1 cellular context compared by ENCODE assay signal in genomic region chr6:37559501-37559900, GRCh38.
TF ChIP-seq lines count a peak whose summit lies in the region.

No MANE protein-coding gene starts in this region.

TF ChIP-seq in GM23338, 12 proteins besides CTCF, POLR2A, EP300 and RAD21:
- TF ChIP-seq ZNF462 (CRISPR knock-in tag; IDR thresholded peaks at IDR 0.05) = no peak
- TF ChIP-seq ETS1 (IDR thresholded peaks at IDR 0.05) = no peak
- no peak for TF ChIP-seq CREB1 (CRISPR knock-in tag; IDR thresholded peaks at IDR 0.05; ENCODE audit: low read depth)
- TF ChIP-seq ZNF331 (CRISPR knock-in tag; IDR thresholded peaks at IDR 0.05; ENCODE audit: low read depth) = no peak
- no peak for TF ChIP-seq POLR2AphosphoS5 (IDR thresholded peaks at IDR 0.05; ENCODE audit: low read depth)
- no peak for TF ChIP-seq STAT1 (IDR thresholded peaks at IDR 0.05; ENCODE audit: unreplicated experiment)
- TF ChIP-seq JUNB (IDR thresholded peaks at IDR 0.05; ENCODE audit: unreplicated experiment) = no peak
- TF ChIP-seq NANOG (IDR thresholded peaks at IDR 0.05; ENCODE audit: borderline replicate concordance) = no peak
- TF ChIP-seq EZH2phosphoT487 (IDR thresholded peaks at IDR 0.05; ENCODE audit: unreplicated experiment) = no peak
- TF ChIP-seq REST (IDR thresholded peaks at IDR 0.05; ENCODE audit: unreplicated experiment) = no peak
- TF ChIP-seq ZNF114 (CRISPR knock-in tag; IDR thresholded peaks at IDR 0.05) = no peak
- TF ChIP-seq EZH2 (IDR thresholded peaks at IDR 0.05; ENCODE audit: low read depth, unreplicated experiment) = no peak
